ENCODE assay signal across 1 cellular context in genomic region chr4:39365931-39366771, GRCh38.
A peak's percentile ranks its signal among the peaks of the same experiment; 100 is the strongest.
TF ChIP-seq lines count a peak whose summit lies in the region.

Gene RFC1 (minus strand): TSS chr4:39366362. CDS start chr4:39366241, 121 bp downstream.

TF ChIP-seq in A549, 52 proteins besides CTCF, POLR2A, EP300 and RAD21 (continued from another document):
- peak; percentile 82; the same call in 1 of the 2 replicates for TF ChIP-seq RNF2 (IDR thresholded peaks at IDR 0.05; ENCODE audit: borderline replicate concordance, low read depth)
- TF ChIP-seq RARB (CRISPR knock-in tag; IDR thresholded peaks at IDR 0.05) = no peak
- no peak for TF ChIP-seq FOSB (CRISPR knock-in tag; IDR thresholded peaks at IDR 0.05)
